Comparison of ENCODE assay signal across 1 cellular context in the genomic region with DNA sequence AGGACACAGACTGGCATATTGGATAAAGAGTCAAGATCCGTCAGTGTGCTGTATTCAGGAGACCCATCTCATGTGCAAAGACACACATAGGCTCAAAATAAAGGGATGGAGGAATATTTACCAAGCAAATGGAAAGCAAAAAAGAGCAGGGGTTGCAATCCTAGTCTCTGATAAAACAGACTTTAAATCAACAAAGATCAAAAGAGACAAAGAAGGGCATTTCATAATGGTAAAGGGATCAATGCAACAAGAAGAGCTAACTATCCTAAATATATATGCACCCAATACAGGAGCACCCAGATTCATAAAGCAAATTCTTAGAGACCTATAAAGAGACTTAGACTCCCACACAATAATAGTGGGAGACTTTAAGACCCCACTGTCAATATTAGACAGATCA.
TF ChIP-seq lines count a peak whose summit lies in the region.
"Not testable (repeated sequence)": the region's sequence is repeated elsewhere in the genome, so short reads cannot be mapped to it uniquely, and the experiment has no call there.

No MANE protein-coding gene starts in this region.

TF ChIP-seq in HepG2, 621 proteins besides CTCF, POLR2A, EP300 and RAD21 (continued from another document):
- peak; percentile 27; the same call in 1 of the 2 replicates for TF ChIP-seq SOX5 (CRISPR knock-in tag; IDR thresholded peaks at IDR 0.05; ENCODE audit: borderline replicate concordance)
- not testable (repeated sequence) for TF ChIP-seq FOXA1 (IDR thresholded peaks at IDR 0.05)
- 0 out of 2 replicates have a peak, but pooled peaks have one; percentile 16 for TF ChIP-seq FOXA1 (CRISPR knock-in tag; IDR thresholded peaks at IDR 0.05)
